In the genomic region with DNA sequence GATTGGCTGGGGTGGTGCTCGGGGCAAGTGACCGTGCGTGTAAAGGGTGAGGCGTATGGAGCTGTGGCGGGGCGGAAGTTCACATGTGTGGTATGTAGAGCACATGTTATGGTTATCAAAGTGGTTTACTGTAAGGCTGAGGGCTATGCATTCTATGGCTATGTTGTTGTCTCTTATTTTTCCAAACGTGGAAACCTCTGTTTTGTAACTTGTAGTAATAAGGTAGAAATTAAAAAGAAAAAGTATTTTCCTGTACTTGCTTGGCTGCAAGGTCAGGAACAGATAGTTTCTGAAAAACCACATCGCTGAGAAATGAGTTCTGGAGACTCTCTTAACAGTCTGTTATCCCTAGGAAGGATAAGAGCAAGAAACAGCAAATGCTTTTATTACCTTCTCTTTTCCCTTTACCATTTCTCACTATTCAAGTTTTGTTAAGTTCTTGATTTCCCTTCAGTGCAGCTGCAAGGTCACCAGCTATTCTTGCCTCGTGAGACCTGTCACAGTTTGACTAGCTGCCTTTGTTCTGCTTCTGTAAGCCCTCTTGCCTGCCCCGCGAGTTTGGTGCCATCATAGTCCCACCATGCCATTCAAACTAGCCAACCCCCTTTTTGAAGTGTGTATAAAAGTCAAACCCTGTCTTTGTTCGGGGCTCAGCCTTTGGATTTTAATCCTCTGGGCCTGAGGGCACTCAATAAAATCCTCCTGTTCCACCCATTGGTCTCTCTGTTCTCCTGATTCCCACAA, we compare ENCODE assay signal across 1 cellular context.
A peak's percentile ranks its signal among the peaks of the same experiment; 100 is the strongest.
TF ChIP-seq lines count a peak whose summit lies in the region.

No MANE protein-coding gene starts in this region.

TF ChIP-seq in GM12878, 131 proteins besides CTCF, POLR2A, EP300 and RAD21 (continued from another document):
- TF ChIP-seq IRF5 (IDR thresholded peaks at IDR 0.05; ENCODE audit: borderline replicate concordance), result no peak
- TF ChIP-seq, protein P1, sequence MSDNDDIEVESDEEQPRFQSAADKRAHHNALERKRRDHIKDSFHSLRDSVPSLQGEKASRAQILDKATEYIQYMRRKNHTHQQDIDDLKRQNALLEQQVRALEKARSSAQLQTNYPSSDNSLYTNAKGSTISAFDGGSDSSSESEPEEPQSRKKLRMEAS (IDR thresholded peaks at IDR 0.05; ENCODE audit: low read depth, low read length), result peak; percentile 73
- peak in 1 of 2 experiments; percentile 64; a peak in 1 of 4 replicates for TF ChIP-seq ETV6 (conservative IDR thresholded peaks at IDR 0.05 in 1 of 2, IDR thresholded peaks at IDR 0.05 in 1 of 2; ENCODE audit: borderline replicate concordance in 1 of 2, low read depth in 1 of 2)
- TF ChIP-seq SRF (IDR thresholded peaks at IDR 0.05; ENCODE audit: low read depth in 2 of 2, low read length in 2 of 2), result peak in 1 of 2 experiments; percentile 60; a peak in 1 of 4 replicates
- peak; percentile 88 for TF ChIP-seq TCF12 (IDR thresholded peaks at IDR 0.05; ENCODE audit: low read depth, low read length)
- no peak for TF ChIP-seq SUZ12 (IDR thresholded peaks at IDR 0.05; ENCODE audit: unreplicated experiment)
- TF ChIP-seq, protein P2, sequence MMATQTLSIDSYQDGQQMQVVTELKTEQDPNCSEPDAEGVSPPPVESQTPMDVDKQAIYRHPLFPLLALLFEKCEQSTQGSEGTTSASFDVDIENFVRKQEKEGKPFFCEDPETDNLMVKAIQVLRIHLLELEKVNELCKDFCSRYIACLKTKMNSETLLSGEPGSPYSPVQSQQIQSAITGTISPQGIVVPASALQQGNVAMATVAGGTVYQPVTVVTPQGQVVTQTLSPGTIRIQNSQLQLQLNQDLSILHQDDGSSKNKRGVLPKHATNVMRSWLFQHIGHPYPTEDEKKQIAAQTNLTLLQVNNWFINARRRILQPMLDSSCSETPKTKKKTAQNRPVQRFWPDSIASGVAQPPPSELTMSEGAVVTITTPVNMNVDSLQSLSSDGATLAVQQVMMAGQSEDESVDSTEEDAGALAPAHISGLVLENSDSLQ (IDR thresholded peaks at IDR 0.05), result peak; percentile 24
- peak; percentile 50 for TF ChIP-seq RAD51 (IDR thresholded peaks at IDR 0.05)
TF ChIP-seq in GM12878: peak in this region for 69.
